In the genomic region with DNA sequence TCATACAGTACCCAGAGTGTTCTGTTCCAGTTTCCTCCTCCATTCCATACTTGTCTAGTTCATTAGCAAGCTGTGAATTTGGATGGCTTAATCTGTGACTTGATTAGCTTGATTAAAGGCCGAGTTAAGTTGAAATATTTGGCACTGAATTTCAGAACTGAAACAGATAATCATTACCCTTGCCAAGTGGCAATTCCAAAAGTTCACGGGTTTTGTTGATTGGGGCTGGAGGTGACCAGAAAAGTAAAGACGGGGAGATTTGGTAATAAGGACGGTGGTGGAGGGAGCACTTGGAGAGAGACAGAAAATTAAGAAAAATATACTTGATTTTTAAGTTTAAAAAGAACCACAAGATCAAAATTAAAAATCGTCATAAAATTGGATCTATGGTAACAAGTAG, we compare ENCODE assay signal across 1 cellular context.
TF ChIP-seq lines count a peak whose summit lies in the region.

No MANE protein-coding gene starts in this region.

TF ChIP-seq in WTC11, 78 proteins besides CTCF, POLR2A, EP300 and RAD21 (continued from another document):
- TF ChIP-seq PRDM15 (CRISPR knock-in tag; IDR thresholded peaks at IDR 0.05) (no peak), ETV6 (CRISPR knock-in tag; IDR thresholded peaks at IDR 0.05) (no peak), TEAD4 (CRISPR knock-in tag; IDR thresholded peaks at IDR 0.05) (no peak), HMGA2 (CRISPR knock-in tag; IDR thresholded peaks at IDR 0.05) (no peak)
- TF ChIP-seq, protein P1, sequence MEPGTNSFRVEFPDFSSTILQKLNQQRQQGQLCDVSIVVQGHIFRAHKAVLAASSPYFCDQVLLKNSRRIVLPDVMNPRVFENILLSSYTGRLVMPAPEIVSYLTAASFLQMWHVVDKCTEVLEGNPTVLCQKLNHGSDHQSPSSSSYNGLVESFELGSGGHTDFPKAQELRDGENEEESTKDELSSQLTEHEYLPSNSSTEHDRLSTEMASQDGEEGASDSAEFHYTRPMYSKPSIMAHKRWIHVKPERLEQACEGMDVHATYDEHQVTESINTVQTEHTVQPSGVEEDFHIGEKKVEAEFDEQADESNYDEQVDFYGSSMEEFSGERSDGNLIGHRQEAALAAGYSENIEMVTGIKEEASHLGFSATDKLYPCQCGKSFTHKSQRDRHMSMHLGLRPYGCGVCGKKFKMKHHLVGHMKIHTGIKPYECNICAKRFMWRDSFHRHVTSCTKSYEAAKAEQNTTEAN (CRISPR knock-in tag; IDR thresholded peaks at IDR 0.05), result no peak
- TF ChIP-seq, protein P2, sequence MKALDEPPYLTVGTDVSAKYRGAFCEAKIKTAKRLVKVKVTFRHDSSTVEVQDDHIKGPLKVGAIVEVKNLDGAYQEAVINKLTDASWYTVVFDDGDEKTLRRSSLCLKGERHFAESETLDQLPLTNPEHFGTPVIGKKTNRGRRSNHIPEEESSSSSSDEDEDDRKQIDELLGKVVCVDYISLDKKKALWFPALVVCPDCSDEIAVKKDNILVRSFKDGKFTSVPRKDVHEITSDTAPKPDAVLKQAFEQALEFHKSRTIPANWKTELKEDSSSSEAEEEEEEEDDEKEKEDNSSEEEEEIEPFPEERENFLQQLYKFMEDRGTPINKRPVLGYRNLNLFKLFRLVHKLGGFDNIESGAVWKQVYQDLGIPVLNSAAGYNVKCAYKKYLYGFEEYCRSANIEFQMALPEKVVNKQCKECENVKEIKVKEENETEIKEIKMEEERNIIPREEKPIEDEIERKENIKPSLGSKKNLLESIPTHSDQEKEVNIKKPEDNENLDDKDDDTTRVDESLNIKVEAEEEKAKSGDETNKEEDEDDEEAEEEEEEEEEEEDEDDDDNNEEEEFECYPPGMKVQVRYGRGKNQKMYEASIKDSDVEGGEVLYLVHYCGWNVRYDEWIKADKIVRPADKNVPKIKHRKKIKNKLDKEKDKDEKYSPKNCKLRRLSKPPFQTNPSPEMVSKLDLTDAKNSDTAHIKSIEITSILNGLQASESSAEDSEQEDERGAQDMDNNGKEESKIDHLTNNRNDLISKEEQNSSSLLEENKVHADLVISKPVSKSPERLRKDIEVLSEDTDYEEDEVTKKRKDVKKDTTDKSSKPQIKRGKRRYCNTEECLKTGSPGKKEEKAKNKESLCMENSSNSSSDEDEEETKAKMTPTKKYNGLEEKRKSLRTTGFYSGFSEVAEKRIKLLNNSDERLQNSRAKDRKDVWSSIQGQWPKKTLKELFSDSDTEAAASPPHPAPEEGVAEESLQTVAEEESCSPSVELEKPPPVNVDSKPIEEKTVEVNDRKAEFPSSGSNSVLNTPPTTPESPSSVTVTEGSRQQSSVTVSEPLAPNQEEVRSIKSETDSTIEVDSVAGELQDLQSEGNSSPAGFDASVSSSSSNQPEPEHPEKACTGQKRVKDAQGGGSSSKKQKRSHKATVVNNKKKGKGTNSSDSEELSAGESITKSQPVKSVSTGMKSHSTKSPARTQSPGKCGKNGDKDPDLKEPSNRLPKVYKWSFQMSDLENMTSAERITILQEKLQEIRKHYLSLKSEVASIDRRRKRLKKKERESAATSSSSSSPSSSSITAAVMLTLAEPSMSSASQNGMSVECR (CRISPR knock-in tag; IDR thresholded peaks at IDR 0.05; ENCODE audit: borderline replicate concordance), result no peak
